Comparison of ENCODE assay signal across 1 cellular context in genomic region chr22:20724676-20725454, GRCh38.
TF ChIP-seq lines count a peak whose summit lies in the region.

No MANE protein-coding gene starts in this region.

TF ChIP-seq in K562, 482 proteins besides CTCF, POLR2A, EP300 and RAD21 (continues in another document):
- no peak for TF ChIP-seq AFF1 (IDR thresholded peaks at IDR 0.05; ENCODE audit: low read depth in 1 of 2, partially characterized antibody in 2 of 2)
- no peak for TF ChIP-seq FOXP1 (CRISPR knock-in tag; IDR thresholded peaks at IDR 0.05)
- TF ChIP-seq NR2C1 (IDR thresholded peaks at IDR 0.05) = no peak
- TF ChIP-seq NR2C1 (tag; IDR thresholded peaks at IDR 0.05) = no peak
- TF ChIP-seq SIN3A (IDR thresholded peaks at IDR 0.05; ENCODE audit: borderline replicate concordance in 2 of 2, control insufficient read depth in 1 of 2, low read depth in 2 of 2, low read length in 2 of 2) = no peak
- no peak for TF ChIP-seq ZNF586 (CRISPR knock-in tag; conservative IDR thresholded peaks at IDR 0.05)
- TF ChIP-seq NCOA4 (IDR thresholded peaks at IDR 0.05; ENCODE audit: partially characterized antibody) = no peak
- peak; percentile 14 for TF ChIP-seq NEUROD1 (IDR thresholded peaks at IDR 0.05; ENCODE audit: borderline replicate concordance, low read depth, low read length, partially characterized antibody)
- peak; percentile 72; the same call in 1 of the 2 replicates for TF ChIP-seq NR2C2 (CRISPR knock-in tag; IDR thresholded peaks at IDR 0.05)
- TF ChIP-seq NR2C2 (tag; IDR thresholded peaks at IDR 0.05) = no peak
- peak; percentile 3 for TF ChIP-seq SETDB1 (IDR thresholded peaks at IDR 0.05; ENCODE audit: low read length)
- no peak for TF ChIP-seq HLTF (IDR thresholded peaks at IDR 0.05)
- no peak for TF ChIP-seq HCFC1 (IDR thresholded peaks at IDR 0.05; ENCODE audit: low read depth, low read length)
- 0 out of 2 replicates have a peak, but pooled peaks have one; percentile 20 for TF ChIP-seq PRMT5 (CRISPR knock-in tag; IDR thresholded peaks at IDR 0.05)
- no peak for TF ChIP-seq TAF15 (IDR thresholded peaks at IDR 0.05; ENCODE audit: low read depth, low read length)
- no peak for TF ChIP-seq TFE3 (CRISPR knock-in tag; IDR thresholded peaks at IDR 0.05)
- TF ChIP-seq JUN (IDR thresholded peaks at IDR 0.05; ENCODE audit: borderline replicate concordance, low read depth, low read length) = no peak
- no peak for TF ChIP-seq JUN (CRISPR knock-in tag; IDR thresholded peaks at IDR 0.05; ENCODE audit: borderline replicate concordance)
- TF ChIP-seq SNRNP70 (optimal IDR thresholded peaks at IDR 0.05; ENCODE audit: low read depth, low read length) = no peak
- no peak for TF ChIP-seq MYC (IDR thresholded peaks at IDR 0.05; ENCODE audit: low read depth, low read length)
- no peak for TF ChIP-seq MYC (CRISPR knock-in tag; IDR thresholded peaks at IDR 0.05; ENCODE audit: borderline replicate concordance, low read depth)
- TF ChIP-seq SRSF1 (IDR thresholded peaks at IDR 0.05; ENCODE audit: low read depth, low read length) = no peak
- no peak for TF ChIP-seq ZNF551 (CRISPR knock-in tag; IDR thresholded peaks at IDR 0.05)
- no peak for TF ChIP-seq BCLAF1 (IDR thresholded peaks at IDR 0.05; ENCODE audit: borderline replicate concordance in 1 of 2, control insufficient read depth in 1 of 2, low read depth in 2 of 2, low read length in 1 of 2)
- TF ChIP-seq ZNF124 (CRISPR knock-in tag; IDR thresholded peaks at IDR 0.05) = no peak
- TF ChIP-seq JUND (IDR thresholded peaks at IDR 0.05; ENCODE audit: borderline replicate concordance, low read depth, low read length) = no peak
- no peak for TF ChIP-seq JUND (tag; IDR thresholded peaks at IDR 0.05; ENCODE audit: borderline replicate concordance, low read depth, low read length)
- no peak for TF ChIP-seq YY1 (IDR thresholded peaks at IDR 0.05; ENCODE audit: borderline replicate concordance in 1 of 3, control insufficient read depth in 1 of 3, extremely low read depth in 1 of 3, insufficient read depth in 3 of 3, insufficient read length in 1 of 3, insufficient replicate concordance in 2 of 3, low read depth in 1 of 3, low read length in 2 of 3)
- no peak for TF ChIP-seq ZNF431 (CRISPR knock-in tag; IDR thresholded peaks at IDR 0.05)
- no peak for TF ChIP-seq ETV5 (CRISPR knock-in tag; IDR thresholded peaks at IDR 0.05; ENCODE audit: low read depth)
- TF ChIP-seq HIVEP1 (CRISPR knock-in tag; IDR thresholded peaks at IDR 0.05) = no peak
- TF ChIP-seq FOXA1 (IDR thresholded peaks at IDR 0.05; ENCODE audit: borderline replicate concordance) = no peak
- TF ChIP-seq TAL1 (IDR thresholded peaks at IDR 0.05) = no peak
- 0 out of 2 replicates have a peak, but pooled peaks have one; percentile 23 for TF ChIP-seq HDAC6 (IDR thresholded peaks at IDR 0.05; ENCODE audit: low read depth, low read length)
- no peak for TF ChIP-seq PBX2 (CRISPR knock-in tag; IDR thresholded peaks at IDR 0.05; ENCODE audit: low read depth)
- TF ChIP-seq PBX2 (tag; conservative IDR thresholded peaks at IDR 0.05; ENCODE audit: low read depth) = no peak
- TF ChIP-seq CBX2 (IDR thresholded peaks at IDR 0.05; ENCODE audit: insufficient read depth, low read length, poor library complexity, severe bottlenecking) = no peak
- TF ChIP-seq HMG20B (CRISPR knock-in tag; IDR thresholded peaks at IDR 0.05) = no peak
- TF ChIP-seq ARID4B (CRISPR knock-in tag; IDR thresholded peaks at IDR 0.05) = no peak
- no peak for TF ChIP-seq SRSF3 (IDR thresholded peaks at IDR 0.05; ENCODE audit: insufficient read depth, low read length)
- TF ChIP-seq ZNF174 (CRISPR knock-in tag; IDR thresholded peaks at IDR 0.05) = no peak
- TF ChIP-seq NUFIP1 (IDR thresholded peaks at IDR 0.05; ENCODE audit: partially characterized antibody) = no peak
- no peak for TF ChIP-seq HMGXB4 (CRISPR knock-in tag; IDR thresholded peaks at IDR 0.05)
- no peak for TF ChIP-seq E4F1 (CRISPR knock-in tag; IDR thresholded peaks at IDR 0.05; ENCODE audit: borderline replicate concordance)
- no peak; the same call in 1 of the 2 replicates for TF ChIP-seq POLR2AphosphoS5 (IDR thresholded peaks at IDR 0.05; ENCODE audit: control insufficient read depth, insufficient read depth, low read depth, low read length)
